ENCODE assay signal across 14 cellular contexts in the genomic region with DNA sequence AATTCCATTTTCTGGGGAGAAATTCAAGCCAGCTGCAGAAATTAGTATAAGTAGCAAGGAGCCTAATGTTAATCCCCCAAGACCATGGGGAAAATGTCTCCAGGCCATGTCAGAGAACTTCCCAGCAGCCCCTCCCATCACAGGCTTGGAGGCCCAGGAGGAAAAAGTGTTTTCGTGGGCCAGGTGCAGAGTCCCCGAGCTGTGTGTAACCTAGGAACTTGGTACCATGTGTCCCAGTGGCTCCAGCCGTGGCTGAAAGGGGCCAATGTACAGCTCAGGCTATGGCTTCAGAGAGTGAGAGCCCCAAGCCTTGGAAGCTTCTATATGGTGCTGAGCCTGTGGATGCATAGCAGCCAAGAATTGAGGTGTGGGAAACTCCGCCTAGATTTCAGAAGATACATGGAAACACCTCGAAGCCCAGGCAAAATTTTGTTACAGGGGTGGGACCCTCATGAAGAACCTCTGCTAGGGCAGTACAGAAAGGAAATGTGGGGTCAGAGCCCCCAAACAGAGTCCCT.
"Had no signal": no experiment of that assay in that cellular context is flagged by ENCODE, and none has a peak within 500 bp of the region (broad histone marks: within the 10 kb centered on the region; RNA-seq: fewer than 3 reads in every experiment).

No MANE protein-coding gene starts in this region.

- ATAC-seq: left colon, left ventricle myocardium superior, sciatic nerve had no signal

- H3K27ac ChIP-seq: hepatocyte, neutrophil, upper lobe of left lung, uterus had no signal

- H3K9me3 ChIP-seq: neutrophil, uterus had no signal

- H3K27ac Mint-ChIP-seq: naive B cell had no signal

- H3K4me1 ChIP-seq: upper lobe of left lung, uterus had no signal

- H3K27me3 ChIP-seq: neutrophil, upper lobe of left lung, uterus had no signal

- H3K4me3 ChIP-seq: hepatocyte, lung, upper lobe of left lung, uterus had no signal

- DNase-seq: erythroblast; left colon; left ventricle myocardium superior; mesenchymal stem cell; midbrain; naive B cell; stimulated activated CD4-positive, alpha-beta T cell treated with anti-CD3 and anti-CD28 coated beads, Interleukin-2, amount 100 ng/mL, for 24 hours; stimulated activated naive CD4-positive, alpha-beta T cell; upper lobe of left lung had no signal

- H3K36me3 ChIP-seq: neutrophil, upper lobe of left lung, uterus had no signal

- H3K4me1 Mint-ChIP-seq: naive B cell had no signal

- H3K4me3 Mint-ChIP-seq: naive B cell had no signal
